32 cellular contexts compared by ENCODE assay signal in genomic region chr3:16632395-16632794, GRCh38. TPM values are rescaled to one million over a fixed set of nuclear protein-coding genes. Genes with fewer than 3 reads are reported as not detected.
"Had no signal": no experiment of that assay in that cellular context is flagged by ENCODE, and none has a peak within 500 bp of the region (broad histone marks: within the 10 kb centered on the region; RNA-seq: fewer than 3 reads in every experiment).

No MANE protein-coding gene starts in this region.

- H3K27ac Mint-ChIP-seq: endodermal cell; memory B cell; mesothelial cell of epicardium; natural killer cell treated with Interleukin-12 subunit alpha and Interleukin-12 subunit beta and Interleukin-15 and Interleukin-18, amount 100 ng/mL, for 72 hours; stimulated activated naive CD8-positive, alpha-beta T cell treated with anti-CD3 and anti-CD28 coated beads, Interleukin-15, amount 100 ng/mL, for 72 hours had no signal

- DNase-seq: effector CD8-positive, alpha-beta T cell; endodermal cell; foreskin fibroblast; gastrocnemius medialis; head of caudate nucleus; kidney; mucosa of descending colon; naive B cell; pancreas; psoas muscle; right cardiac atrium; sigmoid colon; stimulated activated CD4-positive, alpha-beta T cell treated with anti-CD3 and anti-CD28 coated beads, Interleukin-2, amount 100 ng/mL, for 24 hours; stimulated activated naive CD4-positive, alpha-beta T cell; stimulated activated naive CD8-positive, alpha-beta T cell treated with anti-CD3 and anti-CD28 coated beads, Interleukin-15, amount 100 ng/mL, for 72 hours; transverse colon had no signal

- H3K4me1 Mint-ChIP-seq: endodermal cell; mesothelial cell of epicardium; neural crest cell; stimulated activated naive CD8-positive, alpha-beta T cell treated with anti-CD3 and anti-CD28 coated beads, Interleukin-15, amount 100 ng/mL, for 72 hours had no signal

- ATAC-seq: esophagus mucosa; gastrocnemius medialis; left lobe of liver; mucosa of descending colon; natural killer cell treated with Interleukin-12 subunit alpha and Interleukin-12 subunit beta and Interleukin-15 and Interleukin-18, amount 100 ng/mL, for 72 hours; pancreas; psoas muscle; right cardiac atrium; stimulated activated naive CD8-positive, alpha-beta T cell treated with anti-CD3 and anti-CD28 coated beads, Interleukin-15, amount 100 ng/mL, for 72 hours had no signal

- H3K27me3 Mint-ChIP-seq: naive B cell; stimulated activated naive CD8-positive, alpha-beta T cell treated with anti-CD3 and anti-CD28 coated beads, Interleukin-15, amount 100 ng/mL, for 72 hours had no signal

- H3K4me1 ChIP-seq: pancreas, sigmoid colon, suprapubic skin, transverse colon, vagina had no signal

- H3K36me3 Mint-ChIP-seq: memory B cell; mesothelial cell of epicardium; natural killer cell treated with Interleukin-12 subunit alpha and Interleukin-12 subunit beta and Interleukin-15 and Interleukin-18, amount 100 ng/mL, for 72 hours had no signal

- H3K9me3 Mint-ChIP-seq: endodermal cell; mesothelial cell of epicardium; natural killer cell treated with Interleukin-12 subunit alpha and Interleukin-12 subunit beta and Interleukin-15 and Interleukin-18, amount 100 ng/mL, for 72 hours; stimulated activated naive CD8-positive, alpha-beta T cell treated with anti-CD3 and anti-CD28 coated beads, Interleukin-15, amount 100 ng/mL, for 72 hours had no signal

- H3K4me3 Mint-ChIP-seq: endodermal cell; memory B cell; mesothelial cell of epicardium; naive B cell; natural killer cell treated with Interleukin-12 subunit alpha and Interleukin-12 subunit beta and Interleukin-15 and Interleukin-18, amount 100 ng/mL, for 72 hours; neural crest cell; stimulated activated naive CD8-positive, alpha-beta T cell treated with anti-CD3 and anti-CD28 coated beads, Interleukin-15, amount 100 ng/mL, for 72 hours had no signal

- H3K36me3 ChIP-seq: gastrocnemius medialis, neutrophil, pancreas, sigmoid colon, suprapubic skin, transverse colon, vagina had no signal

- H3K9me3 ChIP-seq: gastrocnemius medialis, mucosa of descending colon, neutrophil, pancreas, psoas muscle, sigmoid colon, suprapubic skin, transverse colon, vagina had no signal

- H3K4me3 ChIP-seq: gastrocnemius medialis, lung, mucosa of descending colon, pancreas, psoas muscle, sigmoid colon, suprapubic skin, transverse colon, vagina had no signal

- H3K27me3 ChIP-seq: gastrocnemius medialis, neutrophil, pancreas, sigmoid colon, suprapubic skin, transverse colon, vagina had no signal

RNA-seq across cellular contexts. Expression of gene DAZL, which starts 27.2 kb away (rescaled TPM):
- total RNA-seq: endodermal cell; esophagus mucosa; gastrocnemius medialis; glomerular endothelial cell; kidney; left lobe of liver; liver; mesothelial cell of epicardium; natural killer cell treated with Interleukin-12 subunit alpha and Interleukin-12 subunit beta and Interleukin-15 and Interleukin-18, amount 100 ng/mL, for 72 hours; neural crest cell; omental fat pad; pancreas; psoas muscle; renal cortical epithelial cell; right cardiac atrium; skeletal muscle tissue; transverse colon; ureter; vagina had no signal
- polyA plus RNA-seq: liver, lung, pancreas, psoas muscle, right cardiac atrium had no signal
